Comparison of ENCODE assay signal across 8 cellular contexts in genomic region chr16:4273858-4274291, GRCh38. TPM values are rescaled to one million over a fixed set of nuclear protein-coding genes. Genes with fewer than 3 reads are reported as not detected.
DNase-seq lines count a peak whose midpoint lies in the region; ATAC-seq and TF ChIP-seq lines count a peak whose summit lies in the region.

No MANE protein-coding gene starts in this region.

- no peaks in the 10 kb centered on the region for H3K36me3 Mint-ChIP-seq in brain

- ATAC-seq in HG02981 (IDR thresholded peaks at IDR 0.05; ENCODE audit: unreplicated experiment) (peak; percentile 25), SK-N-SH treated with all-trans-retinoic acid at 6 μM for 48 hours (peak; percentile 30), GM18517 (IDR thresholded peaks at IDR 0.05; ENCODE audit: unreplicated experiment) (no peak)

- TF ChIP-seq CTCF in brain (conservative IDR thresholded peaks at IDR 0.05): peak; percentile 30 to 67

- H3K27me3 Mint-ChIP-seq in brain: no peaks in the 10 kb centered on the region

- DNase-seq in DMS53 treated with DMSO at 0.1 percent for 48 hours (lab: John Stamatoyannopoulos, UW; ENCODE audit: unreplicated experiment): peak; percentile 21
- peak; percentile 8 for DNase-seq in inferior parietal cortex (ENCODE audit: extremely low spot score)
- DNase-seq in stimulated activated CD4-positive, alpha-beta T cell treated with anti-CD3 and anti-CD28 coated beads, Interleukin-1b, Interleukin-23, amount 100 ng/mL, for 48 hours: peak; percentile 55
- DNase-seq in NCI-H1694 treated with DMSO at 0.1 percent for 48 hours (lab: John Stamatoyannopoulos, UW): no peak

- H3K27ac Mint-ChIP-seq in brain: peak overlapping the region; percentile 89 to 98 (median 92)

- peaks cover 28% of the 10 kb centered on the region for H3K4me1 Mint-ChIP-seq in brain

- H3K4me3 Mint-ChIP-seq in brain: peak overlapping the region; percentile 90 to 97 (median 92)

- H3K9me3 Mint-ChIP-seq in brain: no peaks in the 10 kb centered on the region

TF ChIP-seq in SK-N-SH treated with all-trans-retinoic acid at 6 μM for 48 hours, 23 proteins besides CTCF, POLR2A, EP300 and RAD21:
- no peak for TF ChIP-seq ZC3H10 (CRISPR knock-in tag; IDR thresholded peaks at IDR 0.05)
- no peak for TF ChIP-seq ZFP30 (CRISPR knock-in tag; IDR thresholded peaks at IDR 0.05)
- no peak for TF ChIP-seq SNAI2 (CRISPR knock-in tag; IDR thresholded peaks at IDR 0.05)
- 0 out of 2 replicates have a peak, but pooled peaks have one; percentile 62 for TF ChIP-seq ZFP3 (CRISPR knock-in tag; IDR thresholded peaks at IDR 0.05)
- no peak for TF ChIP-seq CREB5 (CRISPR knock-in tag; IDR thresholded peaks at IDR 0.05; ENCODE audit: low read depth)
- no peak for TF ChIP-seq CSDC2 (CRISPR knock-in tag; IDR thresholded peaks at IDR 0.05)
- TF ChIP-seq PATZ1 (CRISPR knock-in tag; IDR thresholded peaks at IDR 0.05; ENCODE audit: borderline replicate concordance): no peak
- no peak for TF ChIP-seq ISL1 (CRISPR knock-in tag; IDR thresholded peaks at IDR 0.05)

RNA-seq across cellular contexts. Expression of gene TFAP4, which starts 1.1 kb away (rescaled TPM):
- polyA plus RNA-seq in brain (ENCODE audit: insufficient read depth, low read depth, low replicate concordance): 12.2 TPM

RNA-seq across cellular contexts. Expression of gene SRL, which starts 32.0 kb away (rescaled TPM):
- 3.7 TPM for polyA plus RNA-seq in brain (ENCODE audit: insufficient read depth, low read depth, low replicate concordance)

RNA-seq across cellular contexts. Expression of gene GLIS2, which starts 42.0 kb away (rescaled TPM):
- 17.2 TPM for polyA plus RNA-seq in brain (ENCODE audit: insufficient read depth, low read depth, low replicate concordance)
